In genomic region chr5:17306726-17307091, GRCh38 we compare ENCODE assay signal across 24 cellular contexts.
DNase-seq lines count a peak whose midpoint lies in the region; ATAC-seq and TF ChIP-seq lines count a peak whose summit lies in the region.
"Had no signal": no experiment of that assay in that cellular context is flagged by ENCODE, and none has a peak within 500 bp of the region (broad histone marks: within the 10 kb centered on the region; RNA-seq: fewer than 3 reads in every experiment).

No MANE protein-coding gene starts in this region.

- H3K4me3 Mint-ChIP-seq in CD14-positive monocyte, result no peak overlapping the region
- no peak overlapping the region for H3K4me3 Mint-ChIP-seq in CD8-positive, alpha-beta T cell
- H3K4me3 Mint-ChIP-seq: B cell, natural killer cell had no signal

- ATAC-seq in Panc1, result no peak
- no peak for ATAC-seq in GM21529 (IDR thresholded peaks at IDR 0.05; ENCODE audit: unreplicated experiment)
- no peak for ATAC-seq in CD8-positive, alpha-beta T cell
- ATAC-seq: natural killer cell had no signal

- in situ Hi-C loops in Panc1 (cut with HindIII; ENCODE audit: low pct_unique_long_range_greater_than_20kb, low sequenced_read_pairs), result no loop called here

- TF ChIP-seq CTCF in 22Rv1 (IDR thresholded peaks at IDR 0.05) (no peak), Panc1 (IDR thresholded peaks at IDR 0.05) (no peak), CD14-positive monocyte (IDR thresholded peaks at IDR 0.05) (no peak), Peyer's patch (IDR thresholded peaks at IDR 0.05) (no peak)
- no peak for TF ChIP-seq CTCF in CD8-positive, alpha-beta T cell (IDR thresholded peaks at IDR 0.05)

- peak overlapping the region; percentile 93 for H3K14ac ChIP-seq in trophoblast cell (ENCODE audit: low read length)

- CTCF ChIA-PET in Panc1 (lab: Charles Lee), result no interaction called here
- CTCF ChIA-PET in CD8-positive, alpha-beta T cell (lab: Charles Lee), result no interaction called here

- H3K4me2 ChIP-seq in trophoblast cell (ENCODE audit: low read length), result no peak overlapping the region

- peaks cover 4% of the 10 kb centered on the region for H3K79me2 ChIP-seq in trophoblast cell (ENCODE audit: control insufficient read depth, insufficient read depth, low read length, poor library complexity)

- intact Hi-C loops in Panc1 (cut with micrococcal nuclease; ENCODE audit: unreplicated experiment), result no loop called here
- intact Hi-C loops in CD14-positive monocyte (cut with micrococcal nuclease), result loop anchor here in 1 of 2 donors (10.0 kb wide), 1 partner anchor 52 kb away; no protein-coding TSS in a partner anchor
- intact Hi-C loops in CD8-positive, alpha-beta T cell (cut with DNase I, micrococcal nuclease), result no loop called here

- H3K27ac ChIP-seq in 22Rv1 (peak overlapping the region; percentile 92), Panc1 (ENCODE audit: low read length) (peak overlapping the region; percentile 92), epithelial cell of prostate (peak overlapping the region; percentile 80), trophoblast cell (ENCODE audit: low read depth, low read length) (peak overlapping the region; percentile 62), Peyer's patch (no peak overlapping the region)
- no peak overlapping the region for H3K27ac ChIP-seq in CD8-positive, alpha-beta T cell (ENCODE audit: low read depth, low read length)
- H3K27ac ChIP-seq: ovary, spleen had no signal

- DNase-seq in Panc1 (ENCODE audit: low read depth, low spot score) (no peak), epithelial cell of prostate (ENCODE audit: low read depth, low spot score) (no peak), trophoblast cell (no peak), CD14-positive monocyte (ENCODE audit: low spot score) (no peak), Peyer's patch (no peak)
- no peak for DNase-seq in CD8-positive, alpha-beta T cell
- DNase-seq: activated naive CD4-positive, alpha-beta T cell; activated T-cell treated with anti-CD3 and anti-CD28 coated beads, Interleukin-2, amount 50 U/mL, for 1 hour; DMS79 treated with DMSO at 0.1 percent for 48 hours; effector memory CD4-positive, alpha-beta T cell; foreskin fibroblast; natural killer cell; NCI-H1436; NCI-H82; OCI-M1; ovary; SIG-M5; spleen; stimulated activated CD4-positive, alpha-beta T cell treated with anti-CD3 and anti-CD28 coated beads, Interleukin-2, amount 100 ng/mL, for 48 hours; stimulated activated naive CD4-positive, alpha-beta T cell had no signal

- peaks cover 0 to 3% (median 0%) of the 10 kb centered on the region in 3 donors for H3K27me3 Mint-ChIP-seq in CD14-positive monocyte (ENCODE audit: low read depth in 3 of 3)
- H3K27me3 Mint-ChIP-seq in CD8-positive, alpha-beta T cell (ENCODE audit: low read depth), result no peaks in the 10 kb centered on the region
- H3K27me3 Mint-ChIP-seq: B cell had no signal

- H3K9ac ChIP-seq in trophoblast cell (ENCODE audit: low read length), result no peak overlapping the region

- peak overlapping the region; percentile 86 for H2AFZ ChIP-seq in trophoblast cell (ENCODE audit: insufficient read depth, low read length, poor library complexity)

- POLR2A ChIA-PET in Panc1 (lab: Charles Lee), result no interaction called here
- POLR2A ChIA-PET in CD8-positive, alpha-beta T cell (lab: Charles Lee), result no interaction called here

- H4K8ac ChIP-seq in trophoblast cell (ENCODE audit: low read depth, low read length), result peak overlapping the region; percentile 90

- H3K9me3 ChIP-seq in Panc1 (ENCODE audit: control insufficient read depth, insufficient read depth, low read depth, low read length) (no peaks in the 10 kb centered on the region), trophoblast cell (ENCODE audit: insufficient read depth, low read depth, low read length) (no peaks in the 10 kb centered on the region), Peyer's patch (no peaks in the 10 kb centered on the region)
- H3K9me3 ChIP-seq in CD8-positive, alpha-beta T cell (ENCODE audit: low read length), result no peaks in the 10 kb centered on the region
- H3K9me3 ChIP-seq: ovary had no signal

- no TSS peak for BruUV-seq in Panc1 (replicated peaks; lab: Mats Ljungman, UMichigan)

- H3K27ac Mint-ChIP-seq in CD14-positive monocyte, result peak overlapping the region in 1 of 7 donors; percentile 58
- H3K27ac Mint-ChIP-seq in CD8-positive, alpha-beta T cell, result no peak overlapping the region
- H3K27ac Mint-ChIP-seq: B cell, natural killer cell had no signal

- peak overlapping the region; percentile 97 for H4K91ac ChIP-seq in trophoblast cell (ENCODE audit: low read depth, low read length)

- H4K12ac ChIP-seq in trophoblast cell (ENCODE audit: low read depth, low read length), result peak overlapping the region; percentile 65

- H3K36me3 Mint-ChIP-seq in CD14-positive monocyte, result peaks cover 3 to 6% of the 10 kb centered on the region in 2 donors
- no peaks in the 10 kb centered on the region for H3K36me3 Mint-ChIP-seq in CD8-positive, alpha-beta T cell
- H3K36me3 Mint-ChIP-seq: natural killer cell had no signal

- no peak for TF ChIP-seq POLR2A in Peyer's patch (IDR thresholded peaks at IDR 0.05)

- H3K23ac ChIP-seq in trophoblast cell (ENCODE audit: low read length), result no peak overlapping the region

- peak overlapping the region; percentile 91 for H3K4ac ChIP-seq in trophoblast cell (ENCODE audit: low read depth, low read length)

- peak overlapping the region; percentile 97 for H3K18ac ChIP-seq in trophoblast cell (ENCODE audit: low read length)

- peaks cover 39% of the 10 kb centered on the region for H3K4me1 ChIP-seq in Panc1 (ENCODE audit: control insufficient read depth, insufficient read depth, low read length)
- H3K4me1 ChIP-seq in trophoblast cell (ENCODE audit: control insufficient read depth in 1 of 2, insufficient read depth in 2 of 2, low read length in 2 of 2), result peaks cover 11 to 17% of the 10 kb centered on the region in 2 experiments
- H3K4me1 ChIP-seq in Peyer's patch, result no peaks in the 10 kb centered on the region
- no peaks in the 10 kb centered on the region for H3K4me1 ChIP-seq in CD8-positive, alpha-beta T cell (ENCODE audit: insufficient read depth, low read length)

- peaks cover 10% of the 10 kb centered on the region for H3K79me1 ChIP-seq in trophoblast cell (ENCODE audit: low read length)

- peak overlapping the region; percentile 99 for H2AK5ac ChIP-seq in trophoblast cell (ENCODE audit: low read length)

- H3K36me3 ChIP-seq in Panc1 (ENCODE audit: control insufficient read depth, insufficient read depth, low read length), result no peaks in the 10 kb centered on the region
- H3K36me3 ChIP-seq in trophoblast cell (ENCODE audit: control insufficient read depth in 1 of 2, insufficient read depth in 2 of 2, low read length in 2 of 2), result no peaks in the 10 kb centered on the region
- no peaks in the 10 kb centered on the region for H3K36me3 ChIP-seq in Peyer's patch
- H3K36me3 ChIP-seq in CD8-positive, alpha-beta T cell (ENCODE audit: insufficient read depth, low read length), result no peaks in the 10 kb centered on the region
- H3K36me3 ChIP-seq: ovary, spleen, tibial nerve had no signal

- H2BK12ac ChIP-seq in trophoblast cell (ENCODE audit: low read length), result peak overlapping the region; percentile 100

- H3K27me3 ChIP-seq in Panc1 (ENCODE audit: control insufficient read depth, insufficient read depth, low read length) (no peaks in the 10 kb centered on the region), trophoblast cell (ENCODE audit: insufficient read depth, low read length) (no peaks in the 10 kb centered on the region), Peyer's patch (no peaks in the 10 kb centered on the region)
- H3K27me3 ChIP-seq in CD8-positive, alpha-beta T cell (ENCODE audit: insufficient read depth, low read length), result no peaks in the 10 kb centered on the region
- H3K27me3 ChIP-seq: ovary, spleen, tibial nerve had no signal

- H3K4me1 Mint-ChIP-seq in CD14-positive monocyte, result peaks cover 32% of the 10 kb centered on the region
- H3K4me1 Mint-ChIP-seq in CD8-positive, alpha-beta T cell (ENCODE audit: low read depth), result no peaks in the 10 kb centered on the region
- H3K4me1 Mint-ChIP-seq: B cell, natural killer cell had no signal

- H3K4me3 ChIP-seq in Panc1 (ENCODE audit: low read depth in 2 of 2, low read length in 2 of 2) (no peak overlapping the region), trophoblast cell (ENCODE audit: low read depth, low read length) (no peak overlapping the region), Peyer's patch (no peak overlapping the region)
- no peak overlapping the region for H3K4me3 ChIP-seq in CD8-positive, alpha-beta T cell (ENCODE audit: low read depth, low read length)
- H3K4me3 ChIP-seq: ovary, spleen, tibial nerve had no signal

- WGBS in trophoblast cell (ENCODE audit: extremely low coverage, insufficient coverage, insufficient read length), result no CpG with 5 or more reads among the region's 14 CpGs

- H3K9me3 Mint-ChIP-seq in CD14-positive monocyte, result peaks cover 0 to 10% (median 0%) of the 10 kb centered on the region in 7 donors
- H3K9me3 Mint-ChIP-seq in CD8-positive, alpha-beta T cell, result no peaks in the 10 kb centered on the region

- peak overlapping the region; percentile 93 for H2BK5ac ChIP-seq in trophoblast cell (ENCODE audit: low read depth, low read length, poor library complexity)

- peak overlapping the region; percentile 97 for H2BK120ac ChIP-seq in trophoblast cell (ENCODE audit: insufficient read depth, low read length, poor library complexity)

Comparison
In these comparisons a context has a peak if more than half of its experiments do, and no peak if none do; other contexts are left out.
1. H3K27ac ChIP-seq: peak in 22Rv1 (single experiment), Panc1 (single experiment), epithelial cell of prostate (single experiment) and trophoblast cell (single experiment); none in Peyer's patch (0 of 4) and CD8-positive, alpha-beta T cell (single experiment).